Comparison of ENCODE assay signal across 10 cellular contexts in the genomic region with DNA sequence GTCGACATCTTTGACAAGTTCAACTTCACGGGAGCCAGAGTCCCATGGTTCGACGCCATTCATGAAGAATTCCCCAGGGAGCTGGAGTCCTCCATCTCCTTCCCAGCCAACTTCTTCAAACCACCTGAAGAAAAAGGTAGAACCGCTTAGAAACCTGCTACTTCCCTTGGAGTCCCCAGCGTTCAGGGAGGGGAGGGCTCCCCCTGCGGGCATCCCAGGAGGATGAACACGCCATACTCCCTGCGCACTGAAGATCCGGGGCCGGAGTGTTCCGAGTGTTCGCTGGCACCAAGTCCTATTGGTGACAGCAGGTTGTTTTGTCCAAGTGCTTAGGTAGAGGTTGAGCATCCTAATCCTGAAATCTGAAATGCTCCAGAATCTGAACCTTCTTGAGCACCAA.
DNase-seq lines count a peak whose midpoint lies in the region; ATAC-seq and TF ChIP-seq lines count a peak whose summit lies in the region.
"Had no signal": no experiment of that assay in that cellular context is flagged by ENCODE, and none has a peak within 500 bp of the region (broad histone marks: within the 10 kb centered on the region; RNA-seq: fewer than 3 reads in every experiment).

No MANE protein-coding gene starts in this region.

- H3F3A ChIP-seq in DOHH2 (ENCODE audit: control insufficient read depth, insufficient read depth): no peaks in the 10 kb centered on the region

- H3K27me3 ChIP-seq in DOHH2 (ENCODE audit: control insufficient read depth, low read length) (no peaks in the 10 kb centered on the region), iPS DF 6.9 (ENCODE audit: control insufficient read depth, insufficient read depth, low read length) (no peaks in the 10 kb centered on the region)

- H3K4me2 ChIP-seq in DOHH2 (ENCODE audit: low read length): no peak overlapping the region

- CTCF ChIA-PET in RWPE1 (lab: Yijun Ruan, JAX): no interaction called here

- H3K27ac ChIP-seq in 22Rv1 (no peak overlapping the region), DOHH2 (ENCODE audit: low read depth, low read length) (no peak overlapping the region), RWPE1 (no peak overlapping the region), iPS DF 6.9 (ENCODE audit: low read length) (no peak overlapping the region)
- H3K27ac ChIP-seq: esophagus muscularis mucosa had no signal

- H3K36me3 ChIP-seq in DOHH2 (ENCODE audit: control insufficient read depth, low read length) (no peaks in the 10 kb centered on the region), iPS DF 6.9 (ENCODE audit: control insufficient read depth, insufficient read depth, low read length) (no peaks in the 10 kb centered on the region)
- H3K36me3 ChIP-seq: esophagus muscularis mucosa had no signal

- no peak for ATAC-seq in HG03097 (IDR thresholded peaks at IDR 0.05; ENCODE audit: low FRiP score, unreplicated experiment)
- ATAC-seq: natural killer cell had no signal

- no peaks in the 10 kb centered on the region for H3K9me2 ChIP-seq in DOHH2 (replicated peaks; ENCODE audit: control insufficient read depth, low read length)

- H3K79me2 ChIP-seq in DOHH2 (ENCODE audit: control insufficient read depth, low read length): no peaks in the 10 kb centered on the region

- POLR2A ChIA-PET in RWPE1 (lab: Yijun Ruan, JAX; ENCODE audit: low non-redundant PET): no interaction called here

- WGBS in iPS DF 6.9 (ENCODE audit: insufficient coverage, insufficient read length): no CpG with 5 or more reads among the region's 13 CpGs

- H4K20me1 ChIP-seq in DOHH2 (ENCODE audit: control insufficient read depth, insufficient read depth, low read depth, low read length): no peaks in the 10 kb centered on the region

- TF ChIP-seq CTCF in 22Rv1 (IDR thresholded peaks at IDR 0.05) (peak; percentile 62), DOHH2 (IDR thresholded peaks at IDR 0.05; ENCODE audit: low read depth, low read length, poor library complexity, severe bottlenecking) (peak; percentile 20), RWPE1 (conservative IDR thresholded peaks at IDR 0.05; ENCODE audit: low read depth) (peak; percentile 35)

- peak; percentile 26 for DNase-seq in RWPE1 (ENCODE audit: low spot score)
- peak; percentile 54 for DNase-seq in iPS DF 6.9 (ENCODE audit: low read depth, low spot score)
- DNase-seq in anterior cingulate cortex (lab: John Stamatoyannopoulos, UW): no peak
- DNase-seq in NCI-H510A treated with DMSO at 0.1 percent for 48 hours (lab: John Stamatoyannopoulos, UW): no peak
- no peak for DNase-seq in GM19238 (ENCODE audit: insufficient read length, low spot score)
- DNase-seq: natural killer cell had no signal

- no peaks in the 10 kb centered on the region for H3K4me1 ChIP-seq in DOHH2 (ENCODE audit: control insufficient read depth, low read length)
- no peaks in the 10 kb centered on the region for H3K4me1 ChIP-seq in iPS DF 6.9 (ENCODE audit: control insufficient read depth, insufficient read depth, low read length)
- H3K4me1 ChIP-seq: esophagus muscularis mucosa had no signal

- no peaks in the 10 kb centered on the region for H3K9me3 ChIP-seq in DOHH2 (ENCODE audit: control insufficient read depth, insufficient read depth, low read length)
- no peaks in the 10 kb centered on the region for H3K9me3 ChIP-seq in iPS DF 6.9 (ENCODE audit: control insufficient read depth, insufficient read depth, low read length)
- H3K9me3 ChIP-seq: esophagus muscularis mucosa had no signal

- no peak overlapping the region for H3K4me3 ChIP-seq in DOHH2 (ENCODE audit: low read length)
- no peak overlapping the region for H3K4me3 ChIP-seq in iPS DF 6.9 (ENCODE audit: low read length)
- H3K4me3 ChIP-seq: esophagus muscularis mucosa had no signal

Comparison
In these comparisons a context has a peak if more than half of its experiments do, and no peak if none do; other contexts are left out.
1. DNase-seq: peak in RWPE1 (single experiment) and iPS DF 6.9 (single experiment); none in anterior cingulate cortex (0 of 58), NCI-H510A treated with DMSO at 0.1 percent for 48 hours (single experiment) and GM19238 (single experiment).
2. Peak in every context shown above with its lines, with median percentiles within 50 percentile points of each other: CTCF ChIP-seq.